ENCODE assay signal across 1 cellular context in the genomic region with DNA sequence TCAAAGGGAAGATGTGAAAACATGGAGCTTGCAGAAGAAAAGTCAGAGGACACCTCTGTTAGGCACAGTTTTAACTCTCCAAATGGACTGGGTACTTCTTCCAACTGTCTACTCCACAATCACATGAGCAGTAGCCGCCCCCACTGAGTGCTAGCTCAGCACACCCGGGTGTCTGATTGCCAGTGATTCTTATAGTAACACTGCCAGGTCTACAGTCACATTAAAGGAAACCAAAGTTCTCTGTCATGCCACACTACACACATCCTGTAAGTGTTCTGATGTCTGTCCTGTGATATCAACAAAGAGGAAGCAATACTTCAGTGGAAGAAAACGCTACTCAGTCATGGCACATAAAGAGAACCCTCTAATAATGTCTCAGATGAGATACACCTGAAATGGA.
TF ChIP-seq lines count a peak whose summit lies in the region.

HAVCR2 (minus strand) TSS at position 84 of the 400 bp plus-strand sequence; CDS start at position 23, 61 bp downstream.

TF ChIP-seq in GM12878, 131 proteins besides CTCF, POLR2A, EP300 and RAD21 (continued from another document):
- peak; percentile 13; the same call in 1 of the 2 replicates for TF ChIP-seq PAX5 (IDR thresholded peaks at IDR 0.05; ENCODE audit: borderline replicate concordance, low read depth, low read length)
- TF ChIP-seq NFXL1 (IDR thresholded peaks at IDR 0.05; ENCODE audit: borderline replicate concordance), result no peak
- no peak for TF ChIP-seq JUND (IDR thresholded peaks at IDR 0.05; ENCODE audit: low read depth, low read length)
- TF ChIP-seq ATF3 (IDR thresholded peaks at IDR 0.05; ENCODE audit: borderline replicate concordance, extremely low read depth, low read depth, low read length), result no peak
- TF ChIP-seq TARDBP (IDR thresholded peaks at IDR 0.05; ENCODE audit: borderline replicate concordance), result no peak
- no peak for TF ChIP-seq ZNF24 (IDR thresholded peaks at IDR 0.05)
- TF ChIP-seq IKZF2 (IDR thresholded peaks at IDR 0.05), result peak; percentile 45 to 48; a peak in 2 of 4 replicates
- no peak for TF ChIP-seq PML (IDR thresholded peaks at IDR 0.05; ENCODE audit: low read length)
- no peak for TF ChIP-seq ESRRA (IDR thresholded peaks at IDR 0.05; ENCODE audit: low read length)
- TF ChIP-seq SRF (IDR thresholded peaks at IDR 0.05; ENCODE audit: low read depth in 2 of 2, low read length in 2 of 2), result no peak
- TF ChIP-seq TCF3 (IDR thresholded peaks at IDR 0.05; ENCODE audit: borderline replicate concordance, insufficient read depth, low read depth, low read length), result no peak
- TF ChIP-seq KAT2A (conservative IDR thresholded peaks at IDR 0.05; ENCODE audit: control insufficient read depth, low read depth, low read length), result no peak
- peak; percentile 44; the same call in 1 of the 2 replicates for TF ChIP-seq HDGF (IDR thresholded peaks at IDR 0.05)
- TF ChIP-seq ZBTB4 (CRISPR knock-in tag; IDR thresholded peaks at IDR 0.05), result no peak
- TF ChIP-seq, protein P1, sequence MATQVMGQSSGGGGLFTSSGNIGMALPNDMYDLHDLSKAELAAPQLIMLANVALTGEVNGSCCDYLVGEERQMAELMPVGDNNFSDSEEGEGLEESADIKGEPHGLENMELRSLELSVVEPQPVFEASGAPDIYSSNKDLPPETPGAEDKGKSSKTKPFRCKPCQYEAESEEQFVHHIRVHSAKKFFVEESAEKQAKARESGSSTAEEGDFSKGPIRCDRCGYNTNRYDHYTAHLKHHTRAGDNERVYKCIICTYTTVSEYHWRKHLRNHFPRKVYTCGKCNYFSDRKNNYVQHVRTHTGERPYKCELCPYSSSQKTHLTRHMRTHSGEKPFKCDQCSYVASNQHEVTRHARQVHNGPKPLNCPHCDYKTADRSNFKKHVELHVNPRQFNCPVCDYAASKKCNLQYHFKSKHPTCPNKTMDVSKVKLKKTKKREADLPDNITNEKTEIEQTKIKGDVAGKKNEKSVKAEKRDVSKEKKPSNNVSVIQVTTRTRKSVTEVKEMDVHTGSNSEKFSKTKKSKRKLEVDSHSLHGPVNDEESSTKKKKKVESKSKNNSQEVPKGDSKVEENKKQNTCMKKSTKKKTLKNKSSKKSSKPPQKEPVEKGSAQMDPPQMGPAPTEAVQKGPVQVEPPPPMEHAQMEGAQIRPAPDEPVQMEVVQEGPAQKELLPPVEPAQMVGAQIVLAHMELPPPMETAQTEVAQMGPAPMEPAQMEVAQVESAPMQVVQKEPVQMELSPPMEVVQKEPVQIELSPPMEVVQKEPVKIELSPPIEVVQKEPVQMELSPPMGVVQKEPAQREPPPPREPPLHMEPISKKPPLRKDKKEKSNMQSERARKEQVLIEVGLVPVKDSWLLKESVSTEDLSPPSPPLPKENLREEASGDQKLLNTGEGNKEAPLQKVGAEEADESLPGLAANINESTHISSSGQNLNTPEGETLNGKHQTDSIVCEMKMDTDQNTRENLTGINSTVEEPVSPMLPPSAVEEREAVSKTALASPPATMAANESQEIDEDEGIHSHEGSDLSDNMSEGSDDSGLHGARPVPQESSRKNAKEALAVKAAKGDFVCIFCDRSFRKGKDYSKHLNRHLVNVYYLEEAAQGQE (IDR thresholded peaks at IDR 0.05; ENCODE audit: low read depth, low read length), result no peak
- TF ChIP-seq RB1 (IDR thresholded peaks at IDR 0.05; ENCODE audit: borderline replicate concordance), result no peak
- no peak for TF ChIP-seq E4F1 (IDR thresholded peaks at IDR 0.05; ENCODE audit: borderline replicate concordance, partially characterized antibody)
- no peak for TF ChIP-seq EZH2 (IDR thresholded peaks at IDR 0.05; ENCODE audit: borderline replicate concordance, control insufficient read depth, low read depth, low read length)
- TF ChIP-seq MTA3 (IDR thresholded peaks at IDR 0.05; ENCODE audit: borderline replicate concordance, low read length), result no peak
- no peak for TF ChIP-seq CBFB (IDR thresholded peaks at IDR 0.05; ENCODE audit: low read depth)
- no peak for TF ChIP-seq ZBED1 (IDR thresholded peaks at IDR 0.05; ENCODE audit: borderline replicate concordance)
- TF ChIP-seq STAT3 (IDR thresholded peaks at IDR 0.05; ENCODE audit: low read depth, low read length), result no peak
- TF ChIP-seq RCOR1 (conservative IDR thresholded peaks at IDR 0.05; ENCODE audit: low read depth, low read length), result no peak
- TF ChIP-seq MTA2 (IDR thresholded peaks at IDR 0.05; ENCODE audit: low read depth), result peak; percentile 35; the same call in 1 of the 2 replicates
- TF ChIP-seq JUNB (IDR thresholded peaks at IDR 0.05), result 0 out of 2 replicates have a peak, but pooled peaks have one; percentile 12
- TF ChIP-seq POLR2AphosphoS5 (IDR thresholded peaks at IDR 0.05; ENCODE audit: low read length), result 0 out of 2 replicates have a peak, but pooled peaks have one; percentile 16
- TF ChIP-seq ATF7 (IDR thresholded peaks at IDR 0.05; ENCODE audit: low read depth), result 0 out of 2 replicates have a peak, but pooled peaks have one; percentile 29
- TF ChIP-seq ELK1 (IDR thresholded peaks at IDR 0.05; ENCODE audit: low read depth, low read length), result no peak
- TF ChIP-seq NR2C1 (IDR thresholded peaks at IDR 0.05), result no peak
- TF ChIP-seq, protein P2, sequence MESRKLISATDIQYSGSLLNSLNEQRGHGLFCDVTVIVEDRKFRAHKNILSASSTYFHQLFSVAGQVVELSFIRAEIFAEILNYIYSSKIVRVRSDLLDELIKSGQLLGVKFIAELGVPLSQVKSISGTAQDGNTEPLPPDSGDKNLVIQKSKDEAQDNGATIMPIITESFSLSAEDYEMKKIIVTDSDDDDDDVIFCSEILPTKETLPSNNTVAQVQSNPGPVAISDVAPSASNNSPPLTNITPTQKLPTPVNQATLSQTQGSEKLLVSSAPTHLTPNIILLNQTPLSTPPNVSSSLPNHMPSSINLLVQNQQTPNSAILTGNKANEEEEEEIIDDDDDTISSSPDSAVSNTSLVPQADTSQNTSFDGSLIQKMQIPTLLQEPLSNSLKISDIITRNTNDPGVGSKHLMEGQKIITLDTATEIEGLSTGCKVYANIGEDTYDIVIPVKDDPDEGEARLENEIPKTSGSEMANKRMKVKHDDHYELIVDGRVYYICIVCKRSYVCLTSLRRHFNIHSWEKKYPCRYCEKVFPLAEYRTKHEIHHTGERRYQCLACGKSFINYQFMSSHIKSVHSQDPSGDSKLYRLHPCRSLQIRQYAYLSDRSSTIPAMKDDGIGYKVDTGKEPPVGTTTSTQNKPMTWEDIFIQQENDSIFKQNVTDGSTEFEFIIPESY (IDR thresholded peaks at IDR 0.05), result no peak
- TF ChIP-seq ZNF207 (IDR thresholded peaks at IDR 0.05; ENCODE audit: borderline replicate concordance), result 0 out of 2 replicates have a peak, but pooled peaks have one; percentile 24
- no peak for TF ChIP-seq CBX5 (IDR thresholded peaks at IDR 0.05; ENCODE audit: low read depth)
- no peak for TF ChIP-seq ZNF274 (IDR thresholded peaks at IDR 0.05; ENCODE audit: insufficient read depth, insufficient read length)
